2 cellular contexts compared by ENCODE assay signal in genomic region chr2:201715459-201715858, GRCh38.
TF ChIP-seq lines count a peak whose summit lies in the region.

No MANE protein-coding gene starts in this region.

TF ChIP-seq in GM23338, 12 proteins besides CTCF, POLR2A, EP300 and RAD21 (continued from another document):
- TF ChIP-seq, protein P1, sequence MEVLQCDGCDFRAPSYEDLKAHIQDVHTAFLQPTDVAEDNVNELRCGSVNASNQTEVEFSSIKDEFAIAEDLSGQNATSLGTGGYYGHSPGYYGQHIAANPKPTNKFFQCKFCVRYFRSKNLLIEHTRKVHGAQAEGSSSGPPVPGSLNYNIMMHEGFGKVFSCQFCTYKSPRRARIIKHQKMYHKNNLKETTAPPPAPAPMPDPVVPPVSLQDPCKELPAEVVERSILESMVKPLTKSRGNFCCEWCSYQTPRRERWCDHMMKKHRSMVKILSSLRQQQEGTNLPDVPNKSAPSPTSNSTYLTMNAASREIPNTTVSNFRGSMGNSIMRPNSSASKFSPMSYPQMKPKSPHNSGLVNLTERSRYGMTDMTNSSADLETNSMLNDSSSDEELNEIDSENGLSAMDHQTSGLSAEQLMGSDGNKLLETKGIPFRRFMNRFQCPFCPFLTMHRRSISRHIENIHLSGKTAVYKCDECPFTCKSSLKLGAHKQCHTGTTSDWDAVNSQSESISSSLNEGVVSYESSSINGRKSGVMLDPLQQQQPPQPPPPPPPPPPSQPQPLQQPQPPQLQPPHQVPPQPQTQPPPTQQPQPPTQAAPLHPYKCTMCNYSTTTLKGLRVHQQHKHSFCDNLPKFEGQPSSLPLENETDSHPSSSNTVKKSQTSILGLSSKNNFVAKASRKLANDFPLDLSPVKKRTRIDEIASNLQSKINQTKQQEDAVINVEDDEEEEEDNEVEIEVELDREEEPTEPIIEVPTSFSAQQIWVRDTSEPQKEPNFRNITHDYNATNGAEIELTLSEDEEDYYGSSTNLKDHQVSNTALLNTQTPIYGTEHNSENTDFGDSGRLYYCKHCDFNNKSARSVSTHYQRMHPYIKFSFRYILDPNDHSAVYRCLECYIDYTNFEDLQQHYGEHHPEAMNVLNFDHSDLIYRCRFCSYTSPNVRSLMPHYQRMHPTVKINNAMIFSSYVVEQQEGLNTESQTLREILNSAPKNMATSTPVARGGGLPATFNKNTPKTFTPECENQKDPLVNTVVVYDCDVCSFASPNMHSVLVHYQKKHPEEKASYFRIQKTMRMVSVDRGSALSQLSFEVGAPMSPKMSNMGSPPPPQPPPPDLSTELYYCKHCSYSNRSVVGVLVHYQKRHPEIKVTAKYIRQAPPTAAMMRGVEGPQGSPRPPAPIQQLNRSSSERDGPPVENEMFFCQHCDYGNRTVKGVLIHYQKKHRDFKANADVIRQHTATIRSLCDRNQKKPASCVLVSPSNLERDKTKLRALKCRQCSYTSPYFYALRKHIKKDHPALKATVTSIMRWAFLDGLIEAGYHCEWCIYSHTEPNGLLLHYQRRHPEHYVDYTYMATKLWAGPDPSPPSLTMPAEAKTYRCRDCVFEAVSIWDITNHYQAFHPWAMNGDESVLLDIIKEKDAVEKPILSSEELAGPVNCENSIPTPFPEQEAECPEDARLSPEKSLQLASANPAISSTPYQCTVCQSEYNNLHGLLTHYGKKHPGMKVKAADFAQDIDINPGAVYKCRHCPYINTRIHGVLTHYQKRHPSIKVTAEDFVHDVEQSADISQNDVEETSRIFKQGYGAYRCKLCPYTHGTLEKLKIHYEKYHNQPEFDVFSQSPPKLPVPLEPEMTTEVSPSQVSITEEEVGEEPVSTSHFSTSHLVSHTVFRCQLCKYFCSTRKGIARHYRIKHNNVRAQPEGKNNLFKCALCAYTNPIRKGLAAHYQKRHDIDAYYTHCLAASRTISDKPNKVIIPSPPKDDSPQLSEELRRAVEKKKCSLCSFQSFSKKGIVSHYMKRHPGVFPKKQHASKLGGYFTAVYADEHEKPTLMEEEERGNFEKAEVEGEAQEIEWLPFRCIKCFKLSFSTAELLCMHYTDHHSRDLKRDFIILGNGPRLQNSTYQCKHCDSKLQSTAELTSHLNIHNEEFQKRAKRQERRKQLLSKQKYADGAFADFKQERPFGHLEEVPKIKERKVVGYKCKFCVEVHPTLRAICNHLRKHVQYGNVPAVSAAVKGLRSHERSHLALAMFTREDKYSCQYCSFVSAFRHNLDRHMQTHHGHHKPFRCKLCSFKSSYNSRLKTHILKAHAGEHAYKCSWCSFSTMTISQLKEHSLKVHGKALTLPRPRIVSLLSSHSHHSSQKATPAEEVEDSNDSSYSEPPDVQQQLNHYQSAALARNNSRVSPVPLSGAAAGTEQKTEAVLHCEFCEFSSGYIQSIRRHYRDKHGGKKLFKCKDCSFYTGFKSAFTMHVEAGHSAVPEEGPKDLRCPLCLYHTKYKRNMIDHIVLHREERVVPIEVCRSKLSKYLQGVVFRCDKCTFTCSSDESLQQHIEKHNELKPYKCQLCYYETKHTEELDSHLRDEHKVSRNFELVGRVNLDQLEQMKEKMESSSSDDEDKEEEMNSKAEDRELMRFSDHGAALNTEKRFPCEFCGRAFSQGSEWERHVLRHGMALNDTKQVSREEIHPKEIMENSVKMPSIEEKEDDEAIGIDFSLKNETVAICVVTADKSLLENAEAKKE (CRISPR knock-in tag; IDR thresholded peaks at IDR 0.05): no peak
- TF ChIP-seq EZH2 (IDR thresholded peaks at IDR 0.05; ENCODE audit: low read depth, unreplicated experiment): no peak
- TF ChIP-seq CREB1 (CRISPR knock-in tag; IDR thresholded peaks at IDR 0.05; ENCODE audit: low read depth): no peak
- TF ChIP-seq ETS1 (IDR thresholded peaks at IDR 0.05): no peak
- no peak for TF ChIP-seq JUNB (IDR thresholded peaks at IDR 0.05; ENCODE audit: unreplicated experiment)

TF ChIP-seq in WTC11, 78 proteins besides CTCF, POLR2A, EP300 and RAD21 (continued from another document):
- TF ChIP-seq, protein P2, sequence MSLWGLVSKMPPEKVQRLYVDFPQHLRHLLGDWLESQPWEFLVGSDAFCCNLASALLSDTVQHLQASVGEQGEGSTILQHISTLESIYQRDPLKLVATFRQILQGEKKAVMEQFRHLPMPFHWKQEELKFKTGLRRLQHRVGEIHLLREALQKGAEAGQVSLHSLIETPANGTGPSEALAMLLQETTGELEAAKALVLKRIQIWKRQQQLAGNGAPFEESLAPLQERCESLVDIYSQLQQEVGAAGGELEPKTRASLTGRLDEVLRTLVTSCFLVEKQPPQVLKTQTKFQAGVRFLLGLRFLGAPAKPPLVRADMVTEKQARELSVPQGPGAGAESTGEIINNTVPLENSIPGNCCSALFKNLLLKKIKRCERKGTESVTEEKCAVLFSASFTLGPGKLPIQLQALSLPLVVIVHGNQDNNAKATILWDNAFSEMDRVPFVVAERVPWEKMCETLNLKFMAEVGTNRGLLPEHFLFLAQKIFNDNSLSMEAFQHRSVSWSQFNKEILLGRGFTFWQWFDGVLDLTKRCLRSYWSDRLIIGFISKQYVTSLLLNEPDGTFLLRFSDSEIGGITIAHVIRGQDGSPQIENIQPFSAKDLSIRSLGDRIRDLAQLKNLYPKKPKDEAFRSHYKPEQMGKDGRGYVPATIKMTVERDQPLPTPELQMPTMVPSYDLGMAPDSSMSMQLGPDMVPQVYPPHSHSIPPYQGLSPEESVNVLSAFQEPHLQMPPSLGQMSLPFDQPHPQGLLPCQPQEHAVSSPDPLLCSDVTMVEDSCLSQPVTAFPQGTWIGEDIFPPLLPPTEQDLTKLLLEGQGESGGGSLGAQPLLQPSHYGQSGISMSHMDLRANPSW (CRISPR knock-in tag; conservative IDR thresholded peaks at IDR 0.05; ENCODE audit: low read depth): no peak
- TF ChIP-seq, protein P3, sequence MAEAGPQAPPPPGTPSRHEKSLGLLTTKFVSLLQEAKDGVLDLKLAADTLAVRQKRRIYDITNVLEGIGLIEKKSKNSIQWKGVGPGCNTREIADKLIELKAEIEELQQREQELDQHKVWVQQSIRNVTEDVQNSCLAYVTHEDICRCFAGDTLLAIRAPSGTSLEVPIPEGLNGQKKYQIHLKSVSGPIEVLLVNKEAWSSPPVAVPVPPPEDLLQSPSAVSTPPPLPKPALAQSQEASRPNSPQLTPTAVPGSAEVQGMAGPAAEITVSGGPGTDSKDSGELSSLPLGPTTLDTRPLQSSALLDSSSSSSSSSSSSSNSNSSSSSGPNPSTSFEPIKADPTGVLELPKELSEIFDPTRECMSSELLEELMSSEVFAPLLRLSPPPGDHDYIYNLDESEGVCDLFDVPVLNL (CRISPR knock-in tag; IDR thresholded peaks at IDR 0.05; ENCODE audit: borderline replicate concordance, low read depth): no peak
- no peak for TF ChIP-seq ETV6 (CRISPR knock-in tag; IDR thresholded peaks at IDR 0.05)
